In the genomic region with DNA sequence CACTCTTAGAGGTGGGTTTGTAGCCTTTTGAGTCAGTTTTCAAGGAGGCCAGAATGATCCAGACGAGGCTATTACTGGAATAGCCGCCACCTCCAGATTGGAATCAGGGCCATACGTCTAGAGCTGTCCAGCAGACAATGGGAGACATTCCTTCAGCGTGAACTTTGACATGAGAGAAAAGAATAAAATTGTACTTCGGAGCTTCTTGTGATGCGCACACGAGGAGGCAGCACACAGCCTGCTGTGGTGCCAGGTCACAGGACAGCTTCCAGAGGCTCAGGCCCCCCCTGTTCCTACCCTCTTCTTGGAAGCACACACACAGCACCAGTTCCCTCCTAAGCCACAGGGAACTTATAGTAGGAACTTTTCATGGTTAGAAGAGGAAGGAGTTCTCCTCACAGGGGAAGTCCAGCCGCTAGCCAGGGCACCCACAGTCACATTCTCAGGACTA, we compare ENCODE assay signal across 13 cellular contexts.
DNase-seq lines count a peak whose midpoint lies in the region; ATAC-seq and TF ChIP-seq lines count a peak whose summit lies in the region.
"Had no signal": no experiment of that assay in that cellular context is flagged by ENCODE, and none has a peak within 500 bp of the region (broad histone marks: within the 10 kb centered on the region; RNA-seq: fewer than 3 reads in every experiment).

No MANE protein-coding gene starts in this region.

- no peak overlapping the region for H3K9ac ChIP-seq in rectal smooth muscle tissue (ENCODE audit: low read length)

- in situ Hi-C loops in astrocyte of the spinal cord (cut with HindIII; ENCODE audit: low sequenced_read_pairs) = no loop called here

- ATAC-seq in GM21619 (IDR thresholded peaks at IDR 0.05; ENCODE audit: unreplicated experiment) = no peak
- ATAC-seq: activated CD4-positive, alpha-beta T cell treated with anti-CD3 and anti-CD28 coated beads for 36 hours; stimulated activated effector memory CD8-positive, alpha-beta T cell treated with anti-CD3 and anti-CD28 coated beads, Interleukin-12 subunit alpha, Interleukin-12 subunit beta, amount 100 ng/mL, for 72 hours had no signal

- DNase-seq in Ammon's horn (ENCODE audit: low spot score) (peak; percentile 15), astrocyte of the spinal cord (ENCODE audit: low read depth, low spot score) (peak; percentile 87), hepatocyte (ENCODE audit: low spot score) (no peak), HCEC 1CT (no peak), NCI-H2227 treated with DMSO at 0.1 percent for 48 hours (lab: John Stamatoyannopoulos, UW) (no peak), NCI-H1092 (lab: John Stamatoyannopoulos, UW) (no peak)
- DNase-seq: activated CD4-positive, alpha-beta T cell treated with anti-CD3 and anti-CD28 coated beads for 36 hours; activated gamma-delta T cell; NCI-H1417 treated with DMSO at 0.1 percent for 48 hours; NCI-H82 had no signal

- no peaks in the 10 kb centered on the region for H3K27me3 ChIP-seq in hepatocyte
- no peaks in the 10 kb centered on the region for H3K27me3 ChIP-seq in rectal smooth muscle tissue (ENCODE audit: control insufficient read depth, insufficient read depth, low read length)

- H3K79me2 ChIP-seq in hepatocyte = no peaks in the 10 kb centered on the region

- H3K36me3 ChIP-seq in hepatocyte (replicated peaks; ENCODE audit: insufficient read depth, low read depth) (no peaks in the 10 kb centered on the region), rectal smooth muscle tissue (ENCODE audit: control insufficient read depth, insufficient read depth, low read length) (peaks cover 7% of the 10 kb centered on the region)

- no peaks in the 10 kb centered on the region for H3K9me2 ChIP-seq in hepatocyte (replicated peaks; ENCODE audit: insufficient read depth)

- WGBS in hepatocyte (ENCODE audit: low lambda C conversion rate, missing lambda C conversion rate) = 53% methylated on average over 8 of the region's 8 CpGs

- H3K4me2 ChIP-seq in hepatocyte = no peak overlapping the region

- H3K4me1 ChIP-seq in hepatocyte (ENCODE audit: insufficient read depth) (peaks cover 19% of the 10 kb centered on the region), rectal smooth muscle tissue (ENCODE audit: control insufficient read depth, insufficient read depth, low read length) (peaks cover 15% of the 10 kb centered on the region)

- TF ChIP-seq CTCF in astrocyte of the spinal cord (IDR thresholded peaks at IDR 0.05; ENCODE audit: low read depth, low read length) = no peak
- no peak for TF ChIP-seq CTCF in hepatocyte (IDR thresholded peaks at IDR 0.05; ENCODE audit: poor library complexity)

- H3K9me3 ChIP-seq in hepatocyte (ENCODE audit: low read depth) = no peaks in the 10 kb centered on the region

- no peaks in the 10 kb centered on the region for H4K20me1 ChIP-seq in hepatocyte (ENCODE audit: insufficient read depth, poor library complexity, severe bottlenecking)

- H3K27ac ChIP-seq in hepatocyte (peak overlapping the region; percentile 70), rectal smooth muscle tissue (ENCODE audit: low read depth, low read length) (peak overlapping the region; percentile 67)

- no peak overlapping the region for H2AFZ ChIP-seq in hepatocyte

- H3K4me3 ChIP-seq in astrocyte of the spinal cord (ENCODE audit: low read depth, low read length) (no peak overlapping the region), hepatocyte (no peak overlapping the region), rectal smooth muscle tissue (ENCODE audit: low read length) (no peak overlapping the region)

Comparison
In these comparisons a context has a peak if more than half of its experiments do, and no peak if none do; other contexts are left out.
1. DNase-seq: peak in Ammon's horn (single experiment) and astrocyte of the spinal cord (single experiment); none in hepatocyte (single experiment), HCEC 1CT (single experiment), NCI-H2227 treated with DMSO at 0.1 percent for 48 hours (single experiment) and NCI-H1092 (single experiment).